In the genomic region with DNA sequence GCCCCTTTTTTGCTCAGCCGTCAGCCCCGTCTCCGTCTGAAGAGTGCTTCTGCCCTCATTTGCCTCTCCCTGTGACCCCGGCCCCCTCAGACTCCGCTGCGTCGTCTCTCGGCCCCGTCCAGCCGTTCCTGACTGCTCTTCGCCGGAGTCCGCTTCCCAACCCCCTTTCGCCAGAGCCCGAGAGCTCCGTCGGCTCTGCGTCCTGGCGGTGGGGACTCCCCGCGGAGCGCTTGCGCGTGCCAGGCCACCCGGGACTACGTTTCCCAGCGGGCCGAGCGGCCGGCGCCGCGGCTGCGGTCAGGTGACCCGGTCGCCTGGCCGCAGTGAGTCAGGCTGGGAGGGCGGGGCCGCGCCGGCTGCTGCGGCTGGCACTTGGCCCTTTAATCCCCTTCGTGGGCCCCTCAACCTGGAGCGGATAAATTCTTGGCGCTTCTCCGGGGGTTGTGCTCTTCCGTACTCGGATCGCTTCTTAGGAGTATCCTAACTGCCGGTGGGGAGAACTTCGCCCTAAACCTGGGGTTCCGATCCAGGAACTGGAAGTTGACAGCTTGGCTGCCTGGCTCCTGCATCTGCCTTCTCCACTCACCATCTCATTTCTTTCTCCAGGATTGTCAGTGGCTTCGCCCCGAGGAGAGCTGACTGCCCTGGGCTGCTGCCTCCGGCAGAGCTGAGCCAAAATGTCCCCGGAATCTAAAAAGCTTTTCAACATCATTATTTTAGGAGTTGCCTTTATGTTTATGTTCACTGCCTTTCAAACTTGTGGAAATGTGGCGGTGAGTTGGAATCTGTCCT, we compare ENCODE assay signal across 1 cellular context.
TF ChIP-seq lines count a peak whose summit lies in the region.

Gene MFSD11, plus strand, starts transcription at position 444 of the 792 bp plus-strand sequence. Its CDS starts 234 bp downstream, at position 678.

TF ChIP-seq in HCT116, 20 proteins besides CTCF, POLR2A, EP300 and RAD21 (continued from another document):
- no peak for TF ChIP-seq EZH2phosphoT487 (IDR thresholded peaks at IDR 0.05; ENCODE audit: borderline replicate concordance)
- peak; percentile 99 for TF ChIP-seq SIN3A (IDR thresholded peaks at IDR 0.05; ENCODE audit: low read depth)
- no peak for TF ChIP-seq EZH2 (IDR thresholded peaks at IDR 0.05)
- TF ChIP-seq ZFX (IDR thresholded peaks at IDR 0.05), result no peak
- TF ChIP-seq YY1 (IDR thresholded peaks at IDR 0.05; ENCODE audit: extremely low read depth, insufficient replicate concordance, low read depth, low read length), result peak; percentile 76
- TF ChIP-seq ZBTB33 (IDR thresholded peaks at IDR 0.05; ENCODE audit: extremely low read depth, insufficient replicate concordance, low read length), result peak; percentile 74
- no peak for TF ChIP-seq CBX3 (IDR thresholded peaks at IDR 0.05; ENCODE audit: low read depth)
- TF ChIP-seq ZNF274 (IDR thresholded peaks at IDR 0.05; ENCODE audit: low read depth, low read length), result no peak
- peak; percentile 55 for TF ChIP-seq POLR2AphosphoS5 (IDR thresholded peaks at IDR 0.05; ENCODE audit: low read depth, low read length)
- TF ChIP-seq ELF1 (IDR thresholded peaks at IDR 0.05; ENCODE audit: borderline replicate concordance, low read depth), result no peak
- TF ChIP-seq MAX (IDR thresholded peaks at IDR 0.05), result peak; percentile 82
- no peak; the same call in 1 of the 2 replicates for TF ChIP-seq SRF (IDR thresholded peaks at IDR 0.05; ENCODE audit: low read depth)
- no peak for TF ChIP-seq ATF3 (IDR thresholded peaks at IDR 0.05)
